In the genomic region with DNA sequence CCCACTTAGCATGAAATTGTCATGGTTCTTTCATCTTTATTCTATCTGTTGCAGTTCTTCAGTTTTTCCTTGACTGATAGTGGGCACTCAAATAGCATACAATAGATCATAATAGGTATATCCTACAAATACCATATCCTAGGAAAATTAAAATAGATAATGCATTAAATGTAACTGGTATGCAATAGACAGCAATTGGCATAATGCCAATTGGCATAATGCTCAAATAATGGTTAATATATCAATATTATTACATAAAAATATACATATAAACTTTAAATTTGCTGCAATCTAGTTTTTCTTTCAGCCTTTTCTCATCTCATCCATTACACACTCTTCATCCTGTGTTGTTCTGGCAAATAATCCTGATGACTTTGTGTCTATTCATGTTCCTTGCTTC, we compare ENCODE assay signal across 29 cellular contexts.
A peak's percentile ranks its signal among the peaks of the same experiment; 100 is the strongest.
DNase-seq lines count a peak whose midpoint lies in the region; ATAC-seq, FAIRE-seq and TF ChIP-seq lines count a peak whose summit lies in the region.
"Had no signal": no experiment of that assay in that cellular context is flagged by ENCODE, and none has a peak within 500 bp of the region (broad histone marks: within the 10 kb centered on the region; RNA-seq: fewer than 3 reads in every experiment).

No MANE protein-coding gene starts in this region.

- no peaks in the 10 kb centered on the region for H3K9me3 ChIP-seq in K562 (replicated peaks; ENCODE audit: control insufficient read depth, insufficient read depth, low read depth, low read length)
- H3K9me3 ChIP-seq in tibial nerve = no peaks in the 10 kb centered on the region
- H3K9me3 ChIP-seq: A549; BE2C; BLaER1; BLaER1 treated with 17β-estradiol and CSF1 and Interleukin-3, amounts not matched to agents 10 nM and 100 nM; Caco-2 had no signal

- no peak overlapping the region for H2AFZ ChIP-seq in K562 (ENCODE audit: low read depth, low read length)

- in situ Hi-C loops in K562 (cut with MboI) = loop anchor here (10.0 kb wide), 1 partner anchor 1273 kb away; no protein-coding TSS in a partner anchor

- no peak overlapping the region for H3K4me2 ChIP-seq in K562 (ENCODE audit: insufficient read depth, low read length)
- H3K4me2 ChIP-seq: A549; BLaER1; BLaER1 treated with 17β-estradiol and CSF1 and Interleukin-3, amounts not matched to agents 10 nM and 100 nM had no signal

- no TSS peak for BruUV-seq in K562 (replicated peaks; lab: Mats Ljungman, UMichigan)

- TF ChIP-seq CTCF in K562 (IDR thresholded peaks at IDR 0.05 in 2 of 3, conservative IDR thresholded peaks at IDR 0.05 in 1 of 3; ENCODE audit: insufficient read depth in 2 of 3, low read depth in 1 of 3, low read length in 3 of 3) (no peak), tibial nerve (IDR thresholded peaks at IDR 0.05) (no peak)

- no peaks in the 10 kb centered on the region for H3K4me1 ChIP-seq in K562 (replicated peaks in 1 of 2; ENCODE audit: control insufficient read depth in 2 of 2, insufficient read depth in 2 of 2, low read length in 2 of 2)
- H3K4me1 ChIP-seq in tibial nerve = no peaks in the 10 kb centered on the region
- H3K4me1 ChIP-seq: A549; BE2C; BLaER1; BLaER1 treated with 17β-estradiol and CSF1 and Interleukin-3, amounts not matched to agents 10 nM and 100 nM; Caco-2 had no signal

- no peak for ATAC-seq in K562
- ATAC-seq: A549; CD8-positive, alpha-beta T cell had no signal

- H3K27ac ChIP-seq in K562 (ENCODE audit: extremely low read depth, low read depth, low read length) (no peak overlapping the region), tibial nerve (no peak overlapping the region)
- H3K27ac ChIP-seq: 22Rv1; A549; BLaER1; BLaER1 treated with 17β-estradiol and CSF1 and Interleukin-3, amounts not matched to agents 10 nM and 100 nM; C4-2B had no signal

- H4K20me1 ChIP-seq in K562 (replicated peaks; ENCODE audit: control insufficient read depth, insufficient read depth, low read length) = no peaks in the 10 kb centered on the region
- H4K20me1 ChIP-seq: BLaER1; BLaER1 treated with 17β-estradiol and CSF1 and Interleukin-3, amounts not matched to agents 10 nM and 100 nM had no signal

- POLR2A ChIA-PET in K562 (lab: Yijun Ruan, JAX) = no interaction called here

- H3K36me3 ChIP-seq in K562 (ENCODE audit: control insufficient read depth, insufficient read depth, low read length) (no peaks in the 10 kb centered on the region), tibial nerve (no peaks in the 10 kb centered on the region)
- H3K36me3 ChIP-seq: BE2C; BLaER1; BLaER1 treated with 17β-estradiol and CSF1 and Interleukin-3, amounts not matched to agents 10 nM and 100 nM had no signal

- intact Hi-C loops in K562 (cut with micrococcal nuclease) = no loop called here

- CTCF ChIA-PET in K562 (lab: Yijun Ruan, JAX; ENCODE audit: low intra/inter-chr PET ratio) = no interaction called here

- no peak for DNase-seq in K562 (ENCODE audit: extremely low read depth in 1 of 4, low spot score in 3 of 4)
- no peak for DNase-seq in tibial nerve (ENCODE audit: low spot score in 2 of 2)
- DNase-seq: 8988T; ACHN; AML-193; BE2C; C1 segment of cervical spinal cord; Caco-2; Calu3; CD4-positive, alpha-beta memory T cell; CD4-positive, alpha-beta T cell; CD4-positive, CD25-positive, alpha-beta regulatory T cell; CD8-positive, alpha-beta memory T cell; CD8-positive, alpha-beta T cell; COR-L47; DMS 273 treated with DMSO at 0.1 percent for 48 hours; DMS153; DMS53; DMS79; DMS79 treated with DMSO at 0.1 percent for 48 hours; DND-41; EL had no signal

- no peaks in the 10 kb centered on the region for H3K27me3 ChIP-seq in K562 (ENCODE audit: control insufficient read depth in 2 of 2, insufficient read depth in 2 of 2, low read length in 2 of 2)
- no peaks in the 10 kb centered on the region for H3K27me3 ChIP-seq in tibial nerve
- H3K27me3 ChIP-seq: BE2C; BLaER1; BLaER1 treated with 17β-estradiol and CSF1 and Interleukin-3, amounts not matched to agents 10 nM and 100 nM had no signal

- TF ChIP-seq POLR2A in K562 (conservative IDR thresholded peaks at IDR 0.05) (no peak), tibial nerve (IDR thresholded peaks at IDR 0.05) (no peak)

- TF ChIP-seq RAD21 in K562 (CRISPR knock-in tag; conservative IDR thresholded peaks at IDR 0.05 in 1 of 2, IDR thresholded peaks at IDR 0.05 in 1 of 2) = no peak

- H3K9ac ChIP-seq in K562 (ENCODE audit: insufficient read depth in 1 of 2, low read depth in 2 of 2, low read length in 2 of 2) = no peak overlapping the region
- H3K9ac ChIP-seq: BLaER1; BLaER1 treated with 17β-estradiol and CSF1 and Interleukin-3, amounts not matched to agents 10 nM and 100 nM had no signal

- FAIRE-seq in K562 (lab: Jason Lieb, UNC) = no peak
- FAIRE-seq: A204.1, A549, D721Med had no signal

- no peaks in the 10 kb centered on the region for H3K79me2 ChIP-seq in K562 (ENCODE audit: control insufficient read depth, insufficient read depth, low read length)

- TF ChIP-seq EP300 in K562 (IDR thresholded peaks at IDR 0.05; ENCODE audit: low read length) (no peak), tibial nerve (IDR thresholded peaks at IDR 0.05) (no peak)

- H3K4me3 ChIP-seq in K562 (no peak overlapping the region), tibial nerve (no peak overlapping the region)
- H3K4me3 ChIP-seq: A549; BLaER1; BLaER1 treated with 17β-estradiol and CSF1 and Interleukin-3, amounts not matched to agents 10 nM and 100 nM had no signal

- H3K9me1 ChIP-seq in K562 (ENCODE audit: control insufficient read depth, insufficient read depth, low read length) = no peaks in the 10 kb centered on the region

TF ChIP-seq in K562, 482 proteins besides CTCF, POLR2A, EP300 and RAD21:
- TF ChIP-seq U2AF1 (optimal IDR thresholded peaks at IDR 0.05; ENCODE audit: low read depth, low read length) (no peak), GTF2A2 (tag; IDR thresholded peaks at IDR 0.05) (no peak), NCOA4 (IDR thresholded peaks at IDR 0.05; ENCODE audit: partially characterized antibody) (no peak), NFIX (CRISPR knock-in tag; IDR thresholded peaks at IDR 0.05; ENCODE audit: low read depth) (peak; percentile 76), NFIC (IDR thresholded peaks at IDR 0.05) (peak; percentile 64), RBM14 (IDR thresholded peaks at IDR 0.05; ENCODE audit: borderline replicate concordance, insufficient read depth, low read depth, low read length) (no peak), TCF3 (CRISPR knock-in tag; IDR thresholded peaks at IDR 0.05) (no peak), SETDB1 (IDR thresholded peaks at IDR 0.05; ENCODE audit: low read length) (no peak), KDM5B (IDR thresholded peaks at IDR 0.05; ENCODE audit: insufficient replicate concordance, low read depth, low read length) (no peak), DACH1 (IDR thresholded peaks at IDR 0.05; ENCODE audit: partially characterized antibody) (no peak)
- TF ChIP-seq, protein P1, sequence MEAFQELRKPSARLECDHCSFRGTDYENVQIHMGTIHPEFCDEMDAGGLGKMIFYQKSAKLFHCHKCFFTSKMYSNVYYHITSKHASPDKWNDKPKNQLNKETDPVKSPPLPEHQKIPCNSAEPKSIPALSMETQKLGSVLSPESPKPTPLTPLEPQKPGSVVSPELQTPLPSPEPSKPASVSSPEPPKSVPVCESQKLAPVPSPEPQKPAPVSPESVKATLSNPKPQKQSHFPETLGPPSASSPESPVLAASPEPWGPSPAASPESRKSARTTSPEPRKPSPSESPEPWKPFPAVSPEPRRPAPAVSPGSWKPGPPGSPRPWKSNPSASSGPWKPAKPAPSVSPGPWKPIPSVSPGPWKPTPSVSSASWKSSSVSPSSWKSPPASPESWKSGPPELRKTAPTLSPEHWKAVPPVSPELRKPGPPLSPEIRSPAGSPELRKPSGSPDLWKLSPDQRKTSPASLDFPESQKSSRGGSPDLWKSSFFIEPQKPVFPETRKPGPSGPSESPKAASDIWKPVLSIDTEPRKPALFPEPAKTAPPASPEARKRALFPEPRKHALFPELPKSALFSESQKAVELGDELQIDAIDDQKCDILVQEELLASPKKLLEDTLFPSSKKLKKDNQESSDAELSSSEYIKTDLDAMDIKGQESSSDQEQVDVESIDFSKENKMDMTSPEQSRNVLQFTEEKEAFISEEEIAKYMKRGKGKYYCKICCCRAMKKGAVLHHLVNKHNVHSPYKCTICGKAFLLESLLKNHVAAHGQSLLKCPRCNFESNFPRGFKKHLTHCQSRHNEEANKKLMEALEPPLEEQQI (IDR thresholded peaks at IDR 0.05) = no peak
